15 cellular contexts compared by ENCODE assay signal in the genomic region with DNA sequence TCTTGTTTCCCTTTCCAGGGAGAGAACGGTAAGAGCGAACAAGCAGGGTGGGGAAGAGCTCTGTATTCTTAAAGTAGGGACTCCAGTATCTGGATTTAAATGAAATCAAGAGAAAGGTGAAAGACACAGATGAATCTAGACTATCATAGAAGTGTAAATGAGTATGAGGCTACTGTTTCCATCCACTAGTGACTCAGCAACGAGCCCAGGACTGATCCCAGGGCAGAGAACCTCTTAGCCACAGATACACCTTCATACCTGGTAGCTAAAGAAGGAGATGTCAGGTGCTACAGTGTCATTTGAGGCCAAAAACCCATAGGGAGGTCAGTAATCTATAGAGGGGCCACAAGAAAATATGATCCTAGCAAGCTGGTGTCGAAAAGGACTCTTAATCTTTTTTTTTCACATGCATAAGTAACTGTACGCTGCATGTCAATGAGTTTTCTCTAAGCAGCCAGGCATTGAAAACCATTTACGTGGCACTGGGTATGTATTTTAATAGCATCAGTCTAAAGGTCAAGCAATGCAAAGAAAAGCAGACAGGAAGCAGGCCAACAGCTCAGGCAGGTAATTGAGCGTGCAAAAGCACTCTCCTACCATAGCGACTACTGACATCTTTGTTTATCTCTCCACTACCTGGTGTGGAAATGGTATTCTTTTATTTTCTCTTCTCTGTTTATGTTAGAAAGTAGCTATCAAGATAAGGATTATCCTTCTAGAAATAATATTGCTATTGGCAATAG.
DNase-seq lines count a peak whose midpoint lies in the region; ATAC-seq and TF ChIP-seq lines count a peak whose summit lies in the region.
"Had no signal": no experiment of that assay in that cellular context is flagged by ENCODE, and none has a peak within 500 bp of the region (broad histone marks: within the 10 kb centered on the region; RNA-seq: fewer than 3 reads in every experiment).

No MANE protein-coding gene starts in this region.

- no peak overlapping the region for H3K4me3 ChIP-seq in GM12865 (ENCODE audit: low read depth, low read length)
- H3K4me3 ChIP-seq in foreskin fibroblast (ENCODE audit: low read depth in 1 of 2, low read length in 2 of 2): no peak overlapping the region
- H3K4me3 ChIP-seq: BLaER1, K562 had no signal

- peaks cover 38% of the 10 kb centered on the region for H3K27me3 Mint-ChIP-seq in osteocyte (ENCODE audit: unreplicated experiment)

- no peak for TF ChIP-seq CTCF in GM12865 (IDR thresholded peaks at IDR 0.05; ENCODE audit: insufficient read depth, low read depth, low read length, missing control alignments)
- TF ChIP-seq CTCF in osteocyte (IDR thresholded peaks at IDR 0.05): no peak
- TF ChIP-seq CTCF in foreskin fibroblast (IDR thresholded peaks at IDR 0.05; ENCODE audit: low read depth, low read length): no peak

- H3K27ac Mint-ChIP-seq in osteocyte (ENCODE audit: unreplicated experiment): no peak overlapping the region
- H3K27ac Mint-ChIP-seq: activated CD8-positive, alpha-beta T cell treated with anti-CD3 and anti-CD28 coated beads, Interleukin-2, amount 10 ng/mL, durations not matched to agents 7 days and 5 days had no signal

- no peaks in the 10 kb centered on the region for H3K36me3 Mint-ChIP-seq in osteocyte (ENCODE audit: unreplicated experiment)

- H3K9me3 Mint-ChIP-seq in osteocyte (ENCODE audit: unreplicated experiment): no peaks in the 10 kb centered on the region

- ATAC-seq in GM19467 (IDR thresholded peaks at IDR 0.05; ENCODE audit: unreplicated experiment): peak; percentile 39
- ATAC-seq in HG03060 (IDR thresholded peaks at IDR 0.05; ENCODE audit: low read depth, unreplicated experiment): peak; percentile 60
- ATAC-seq: activated CD8-positive, alpha-beta T cell treated with anti-CD3 and anti-CD28 coated beads, Interleukin-2, amount 10 ng/mL, durations not matched to agents 7 days and 5 days; K562 had no signal

- DNase-seq in GM12865 (ENCODE audit: low read depth) (peak; percentile 30), NCI-H748 treated with DMSO at 0.1 percent for 48 hours (lab: John Stamatoyannopoulos, UW) (peak; percentile 73), osteocyte (ENCODE audit: extremely low spot score, unreplicated experiment) (no peak), foreskin fibroblast (no peak), islet precursor cell (no peak)
- no peak for DNase-seq in activated CD4-positive, alpha-beta T cell treated with anti-CD3 and anti-CD28 coated beads, Interleukin-2, amount 50 U/mL, for 48 hours
- DNase-seq: activated CD8-positive, alpha-beta T cell treated with anti-CD3 and anti-CD28 coated beads, Interleukin-2, amount 10 ng/mL, durations not matched to agents 7 days and 5 days; cortex of kidney; NCI-H82; SW 1271 had no signal

- no peak overlapping the region for H3K4me3 Mint-ChIP-seq in osteocyte (ENCODE audit: unreplicated experiment)
- H3K4me3 Mint-ChIP-seq: activated CD8-positive, alpha-beta T cell treated with anti-CD3 and anti-CD28 coated beads, Interleukin-2, amount 10 ng/mL, durations not matched to agents 7 days and 5 days; neural crest cell had no signal

- no peaks in the 10 kb centered on the region for H3K4me1 Mint-ChIP-seq in osteocyte (ENCODE audit: unreplicated experiment)

Comparison
In these comparisons a context has a peak if more than half of its experiments do, and no peak if none do; other contexts are left out.
1. DNase-seq: peak in GM12865 (single experiment) and NCI-H748 treated with DMSO at 0.1 percent for 48 hours (single experiment); none in osteocyte (single experiment), foreskin fibroblast (0 of 2), islet precursor cell (single experiment) and activated CD4-positive, alpha-beta T cell treated with anti-CD3 and anti-CD28 coated beads, Interleukin-2, amount 50 U/mL, for 48 hours (0 of 2).